ENCODE assay signal across 20 cellular contexts in genomic region chr9:36456480-36457115, GRCh38. TPM values are rescaled to one million over a fixed set of nuclear protein-coding genes. Genes with fewer than 3 reads are reported as not detected.
A peak's percentile ranks its signal among the peaks of the same experiment; 100 is the strongest.
DNase-seq lines count a peak whose midpoint lies in the region; ATAC-seq, FAIRE-seq and TF ChIP-seq lines count a peak whose summit lies in the region.
"Had no signal": no experiment of that assay in that cellular context is flagged by ENCODE, and none has a peak within 500 bp of the region (broad histone marks: within the 10 kb centered on the region; RNA-seq: fewer than 3 reads in every experiment).

No MANE protein-coding gene starts in this region.

- H3K4me1 Mint-ChIP-seq in CD4-positive, alpha-beta T cell (ENCODE audit: low read depth): peaks cover 55% of the 10 kb centered on the region
- H3K4me1 Mint-ChIP-seq in naive thymus-derived CD4-positive, alpha-beta T cell: peaks cover 34 to 80% (median 54%) of the 10 kb centered on the region in 7 donors

- H3K4me1 ChIP-seq in IMR-90 (ENCODE audit: control insufficient read depth, insufficient read depth, low read length) (no peaks in the 10 kb centered on the region; the same call in 1 of the 2 replicates), K562 (replicated peaks in 1 of 2; ENCODE audit: control insufficient read depth in 2 of 2, insufficient read depth in 2 of 2, low read length in 2 of 2) (0 out of 5 replicates have a peak, but pooled peaks cover 0 to 4% of the 10 kb centered on the region in 2 experiments)
- peaks cover 39 to 40% of the 10 kb centered on the region in 2 donors for H3K4me1 ChIP-seq in naive thymus-derived CD4-positive, alpha-beta T cell (ENCODE audit: control insufficient read depth in 2 of 2, insufficient read depth in 2 of 2, low read length in 2 of 2)

- H2BK15ac ChIP-seq in IMR-90 (ENCODE audit: low read depth, low read length): no peak overlapping the region

- H2AK9ac ChIP-seq in IMR-90 (replicated peaks; ENCODE audit: low read depth, low read length, poor library complexity): no peak overlapping the region

- no peak overlapping the region for H2AK5ac ChIP-seq in IMR-90 (ENCODE audit: low read depth, low read length)

- no CpG with 5 or more reads among the region's 1 CpG for WGBS in IMR-90 (ENCODE audit: extremely low coverage in 2 of 2, insufficient read length in 1 of 2), 2 experiments
- 67% methylated on average over 1 of the region's 1 CpG for WGBS in K562 (ENCODE audit: insufficient coverage, low coverage, missing lambda C conversion rate)

- no peak for FAIRE-seq in K562 (lab: Jason Lieb, UNC)
- FAIRE-seq: frontal cortex had no signal

- H3K27me3 Mint-ChIP-seq in CD4-positive, alpha-beta T cell: no peaks in the 10 kb centered on the region
- no peaks in the 10 kb centered on the region for H3K27me3 Mint-ChIP-seq in naive thymus-derived CD4-positive, alpha-beta T cell
- H3K27me3 Mint-ChIP-seq: brain had no signal

- intact Hi-C loops in CD4-positive, alpha-beta T cell (cut with DNase I, micrococcal nuclease): loop anchor here in 1 of 2 experiments (5.0 kb wide), 1 partner anchor 51 kb away; no protein-coding TSS in a partner anchor
- intact Hi-C loops in IMR-90 (cut with micrococcal nuclease): no loop called here
- intact Hi-C loops in K562 (cut with micrococcal nuclease): no loop called here
- intact Hi-C loops in naive thymus-derived CD4-positive, alpha-beta T cell (cut with micrococcal nuclease): no loop called here

- no peak overlapping the region for H3K4me2 ChIP-seq in IMR-90 (ENCODE audit: low read depth, low read length)
- no peak overlapping the region for H3K4me2 ChIP-seq in K562 (ENCODE audit: insufficient read depth, low read length)

- H4K5ac ChIP-seq in IMR-90 (ENCODE audit: low read depth, low read length): no peak overlapping the region

- H4K8ac ChIP-seq in IMR-90 (ENCODE audit: low read depth in 2 of 2, low read length in 2 of 2): no peak overlapping the region

- no peaks in the 10 kb centered on the region for H3K9me3 ChIP-seq in CD4-positive, alpha-beta T cell (ENCODE audit: control insufficient read depth, low read length)
- no peaks in the 10 kb centered on the region for H3K9me3 ChIP-seq in IMR-90 (ENCODE audit: control insufficient read depth, insufficient read depth, low read length)
- H3K9me3 ChIP-seq in K562 (replicated peaks; ENCODE audit: control insufficient read depth, insufficient read depth, low read depth, low read length): no peaks in the 10 kb centered on the region
- no peaks in the 10 kb centered on the region for H3K9me3 ChIP-seq in naive thymus-derived CD4-positive, alpha-beta T cell (ENCODE audit: control insufficient read depth in 2 of 3, low read length in 3 of 3)
- no peaks in the 10 kb centered on the region for H3K9me3 ChIP-seq in MG63
- H3K9me3 ChIP-seq: neutrophil, sigmoid colon had no signal

- CTCF ChIA-PET in CD4-positive, alpha-beta T cell (lab: Charles Lee): interaction anchor here (1.6 to 2.9 kb wide), 3 partner anchors 10 to 49 kb away, joined by 3 to 9 read pairs (median 9); no protein-coding TSS in a partner anchor
- CTCF ChIA-PET in IMR-90 (lab: Yijun Ruan, JAX): interaction anchor here (0.6 to 4.5 kb wide), 2 partner anchors 23 to 49 kb away, joined by 3 to 19 read pairs; no protein-coding TSS in a partner anchor
- CTCF ChIA-PET in K562 (lab: Yijun Ruan, JAX; ENCODE audit: low intra/inter-chr PET ratio): no interaction called here
- CTCF ChIA-PET in naive thymus-derived CD4-positive, alpha-beta T cell (lab: Charles Lee): interaction anchor here (0.6 to 2.9 kb wide), 4 partner anchors 15 to 99 kb away, joined by 3 to 20 read pairs (median 10); no protein-coding TSS in a partner anchor

- peaks cover 6% of the 10 kb centered on the region for H3K36me3 Mint-ChIP-seq in CD4-positive, alpha-beta T cell (ENCODE audit: low read depth)
- H3K36me3 Mint-ChIP-seq in naive thymus-derived CD4-positive, alpha-beta T cell: peaks cover 0 to 10% (median 0%) of the 10 kb centered on the region in 5 donors

- TF ChIP-seq EP300 in K562 (IDR thresholded peaks at IDR 0.05; ENCODE audit: low read length): no peak

- 0 out of 2 replicates have a peak, but pooled peaks cover 3% of the 10 kb centered on the region for H3K9me1 ChIP-seq in IMR-90 (ENCODE audit: insufficient read depth, low read length)
- H3K9me1 ChIP-seq in K562 (ENCODE audit: control insufficient read depth, insufficient read depth, low read length): no peaks in the 10 kb centered on the region

- H2BK5ac ChIP-seq in IMR-90 (ENCODE audit: low read depth, low read length, poor library complexity, severe bottlenecking): no peak overlapping the region

- H3K9ac ChIP-seq in IMR-90 (ENCODE audit: low read depth, low read length) (no peak overlapping the region), K562 (ENCODE audit: insufficient read depth in 1 of 2, low read depth in 2 of 2, low read length in 2 of 2) (no peak overlapping the region)

- no peak for TF ChIP-seq CTCF in CD4-positive, alpha-beta T cell (IDR thresholded peaks at IDR 0.05)
- TF ChIP-seq CTCF in IMR-90 (conservative IDR thresholded peaks at IDR 0.05; ENCODE audit: low read depth, low read length) (no peak), K562 (IDR thresholded peaks at IDR 0.05 in 2 of 3, conservative IDR thresholded peaks at IDR 0.05 in 1 of 3; ENCODE audit: insufficient read depth in 2 of 3, low read depth in 1 of 3, low read length in 3 of 3) (no peak)

- no peak overlapping the region for H3K4me3 Mint-ChIP-seq in CD4-positive, alpha-beta T cell
- peak overlapping the region in 8 of 10 donors; percentile 55 to 79 (median 64) for H3K4me3 Mint-ChIP-seq in naive thymus-derived CD4-positive, alpha-beta T cell
- H3K4me3 Mint-ChIP-seq: brain had no signal

- TF ChIP-seq POLR2A in IMR-90 (IDR thresholded peaks at IDR 0.05; ENCODE audit: low read depth, low read length) (no peak), K562 (conservative IDR thresholded peaks at IDR 0.05) (no peak)

- H3K36me3 ChIP-seq in IMR-90 (ENCODE audit: control insufficient read depth, insufficient read depth, low read length) (peaks cover 2% of the 10 kb centered on the region; the same call in 1 of the 2 replicates), K562 (ENCODE audit: control insufficient read depth, insufficient read depth, low read length) (no peaks in the 10 kb centered on the region), MG63 (peaks cover 7% of the 10 kb centered on the region)
- no peaks in the 10 kb centered on the region for H3K36me3 ChIP-seq in naive thymus-derived CD4-positive, alpha-beta T cell (ENCODE audit: control insufficient read depth in 2 of 3, insufficient read depth in 3 of 3, low read length in 3 of 3)
- H3K36me3 ChIP-seq: neutrophil, sigmoid colon had no signal

- H3K79me2 ChIP-seq in K562 (ENCODE audit: control insufficient read depth, insufficient read depth, low read length): no peaks in the 10 kb centered on the region

- no peak overlapping the region for H3K4ac ChIP-seq in IMR-90 (ENCODE audit: low read depth, low read length)

- BruUV-seq in IMR-90 (replicated peaks; lab: Mats Ljungman, UMichigan): no TSS peak
- BruUV-seq in K562 (replicated peaks; lab: Mats Ljungman, UMichigan): no TSS peak

- H3K4me3 ChIP-seq in IMR-90 (ENCODE audit: insufficient read depth, low read depth, low read length) (no peak overlapping the region), K562 (no peak overlapping the region), MG63 (no peak overlapping the region)
- no peak overlapping the region for H3K4me3 ChIP-seq in naive thymus-derived CD4-positive, alpha-beta T cell (ENCODE audit: low read length)
- H3K4me3 ChIP-seq: lung, sigmoid colon had no signal

- DNase-seq in CD4-positive, alpha-beta T cell: no peak
- DNase-seq in IMR-90: peak; percentile 31
- peak in 3 of 4 experiments; percentile 6 to 24 (median 20) for DNase-seq in K562 (ENCODE audit: extremely low read depth in 1 of 4, low spot score in 3 of 4)
- DNase-seq in naive thymus-derived CD4-positive, alpha-beta T cell: no peak
- DNase-seq in kidney tubule cell (ENCODE audit: low spot score): no peak
- no peak for DNase-seq in DMS153 (lab: John Stamatoyannopoulos, UW)
- DNase-seq in MG63: no peak
- DNase-seq: activated T-cell treated with anti-CD3 and anti-CD28 coated beads, Interleukin-2, amount 50 U/mL, for 1 hour; AML-193; KG1; NCI-H1417 treated with DMSO at 0.1 percent for 48 hours; NCI-H446; sigmoid colon; stimulated activated naive CD4-positive, alpha-beta T cell had no signal

- no peaks in the 10 kb centered on the region for H3K9me3 Mint-ChIP-seq in CD4-positive, alpha-beta T cell
- no peaks in the 10 kb centered on the region for H3K9me3 Mint-ChIP-seq in naive thymus-derived CD4-positive, alpha-beta T cell
- H3K9me3 Mint-ChIP-seq: brain had no signal

- no peak for ATAC-seq in CD4-positive, alpha-beta T cell (ENCODE audit: poor library complexity)
- ATAC-seq in IMR-90 (ENCODE audit: low read depth) (peak; percentile 60), K562 (no peak), HG03139 (IDR thresholded peaks at IDR 0.05; ENCODE audit: unreplicated experiment) (no peak)
- no peak for ATAC-seq in naive thymus-derived CD4-positive, alpha-beta T cell
- ATAC-seq: activated CD4-positive, CD25-positive, alpha-beta regulatory T cell treated with anti-CD3 and anti-CD28 coated beads, Interleukin-2, amount 50 U/mL, for 24 hours had no signal

- H3K14ac ChIP-seq in IMR-90 (replicated peaks; ENCODE audit: low read depth, low read length): no peak overlapping the region

- no peak overlapping the region for H3K56ac ChIP-seq in IMR-90 (ENCODE audit: extremely low read depth, insufficient read depth, low read length)

- no peak overlapping the region for H3K23ac ChIP-seq in IMR-90 (ENCODE audit: low read depth, low read length)

- no peak overlapping the region for H2BK120ac ChIP-seq in IMR-90 (ENCODE audit: low read depth, low read length)

- H4K20me1 ChIP-seq in IMR-90 (ENCODE audit: insufficient read depth, low read length) (peaks cover 10% of the 10 kb centered on the region), K562 (replicated peaks; ENCODE audit: control insufficient read depth, insufficient read depth, low read length) (no peaks in the 10 kb centered on the region)

- peak overlapping the region; percentile 89 for H3K27ac Mint-ChIP-seq in CD4-positive, alpha-beta T cell
- H3K27ac Mint-ChIP-seq in naive thymus-derived CD4-positive, alpha-beta T cell: peak overlapping the region; percentile 41 to 94 (median 87)

- no peak overlapping the region for H3K27ac ChIP-seq in CD4-positive, alpha-beta T cell (ENCODE audit: low read depth, low read length)
- no peak overlapping the region for H3K27ac ChIP-seq in IMR-90 (ENCODE audit: insufficient read depth, low read length)
- H3K27ac ChIP-seq in K562 (ENCODE audit: extremely low read depth, low read depth, low read length): no peak overlapping the region
- peak overlapping the region; percentile 47 for H3K27ac ChIP-seq in naive thymus-derived CD4-positive, alpha-beta T cell (ENCODE audit: low read depth, low read length)
- H3K27ac ChIP-seq: neutrophil, sigmoid colon had no signal

- in situ Hi-C loops in IMR-90 (cut with MboI; ENCODE audit: low sequenced_read_pairs): no loop called here
- in situ Hi-C loops in K562 (cut with MboI): no loop called here

- H3K18ac ChIP-seq in IMR-90 (ENCODE audit: low read depth, low read length): no peak overlapping the region

- POLR2A ChIA-PET in CD4-positive, alpha-beta T cell (lab: Charles Lee): interaction anchor here (0.8 to 2.4 kb wide), 5 partner anchors 9 to 56 kb away, joined by 3 to 9 read pairs (median 4); partner anchors contain the start of gene RNF38
- POLR2A ChIA-PET in IMR-90 (lab: Charles Lee; ENCODE audit: unreplicated experiment): no interaction called here
- POLR2A ChIA-PET in K562 (lab: Yijun Ruan, JAX): interaction anchor here (0.7 to 1.2 kb wide), 2 partner anchors 30 to 71 kb away, joined by 3 read pairs; no protein-coding TSS in a partner anchor
- POLR2A ChIA-PET in naive thymus-derived CD4-positive, alpha-beta T cell (lab: Charles Lee): interaction anchor here (0.7 to 7.3 kb wide), 4 partner anchors 9 to 30 kb away, joined by 4 to 62 read pairs (median 4); no protein-coding TSS in a partner anchor

- H3K27me3 ChIP-seq in CD4-positive, alpha-beta T cell (ENCODE audit: control insufficient read depth, insufficient read depth, low read length): no peaks in the 10 kb centered on the region
- H3K27me3 ChIP-seq in IMR-90 (ENCODE audit: control insufficient read depth, insufficient read depth, low read length) (no peaks in the 10 kb centered on the region), K562 (ENCODE audit: control insufficient read depth in 2 of 2, insufficient read depth in 2 of 2, low read length in 2 of 2) (no peaks in the 10 kb centered on the region), MG63 (no peaks in the 10 kb centered on the region)
- H3K27me3 ChIP-seq in naive thymus-derived CD4-positive, alpha-beta T cell (ENCODE audit: control insufficient read depth in 2 of 2, insufficient read depth in 2 of 2, low read length in 2 of 2): no peaks in the 10 kb centered on the region
- H3K27me3 ChIP-seq: neutrophil, sigmoid colon had no signal

- H3K79me1 ChIP-seq in IMR-90 (ENCODE audit: low read depth in 1 of 2, low read length in 2 of 2): peaks cover 14 to 32% of the 10 kb centered on the region in 2 experiments; a peak in 3 of 4 replicates

- H2BK20ac ChIP-seq in IMR-90 (ENCODE audit: low read depth, low read length): no peak overlapping the region

- TF ChIP-seq RAD21 in IMR-90 (IDR thresholded peaks at IDR 0.05; ENCODE audit: low read length): no peak
- TF ChIP-seq RAD21 in K562 (CRISPR knock-in tag; conservative IDR thresholded peaks at IDR 0.05 in 1 of 2, IDR thresholded peaks at IDR 0.05 in 1 of 2): no peak

- no peak overlapping the region for H4K91ac ChIP-seq in IMR-90 (ENCODE audit: insufficient read depth, low read depth, low read length)

- H2AFZ ChIP-seq in IMR-90 (replicated peaks; ENCODE audit: low read length, poor library complexity): no peak overlapping the region
- no peak overlapping the region for H2AFZ ChIP-seq in K562 (ENCODE audit: low read depth, low read length)

- dilution Hi-C loops in IMR-90 (cut with HindIII; ENCODE audit: low sequenced_read_pairs, unreplicated experiment): no loop called here

RNA-seq across cellular contexts. Expression of gene RNF38, which starts 56.5 kb away (rescaled TPM):
- total RNA-seq in CD4-positive, alpha-beta T cell: 100 to 1,000 TPM in 1 of 2 experiments, 10 to 100 TPM in 1; 88.1 to 104 TPM
- total RNA-seq in IMR-90 (2012; rRNA removed) (8.8 and 11.9 TPM in 2 replicates), K562 (2014; rRNA removed) (2.9 and 3.1 TPM in 2 replicates), K562 (2014; rRNA removed; fragmentation: Illumina TruSeq; extraction: Trizol) (5.4 and 6.4 TPM in 2 replicates), K562 (2015; rRNA removed; fragmentation: Illumina TruSeq; extraction: Trizol) (4.5 and 4.9 TPM in 2 replicates), K562 (2021) (8.9 and 9.8 TPM in 2 replicates)
- polyA plus RNA-seq in IMR-90 (2012; rRNA removed) (11.2 and 13.9 TPM in 2 replicates), K562 (2011; rRNA removed) (8.5 and 10.4 TPM in 2 replicates), K562 (2014; fragmentation: Illumina TruSeq; extraction: Trizol) (6.7 TPM in 2 replicates), K562 (2014; fragmentation: Nextera tagmentation; extraction: Ambion mirVana) (1 to 10 TPM; 1.6 to 2.7 TPM), K562 (2014; rRNA removed) (3.4 and 4.7 TPM in 2 replicates)
- polyA plus RNA-seq in IMR-90 (2012; cell fraction: cytosol; rRNA removed): 2.2 and 6.6 TPM in 2 replicates
- polyA plus RNA-seq in IMR-90 (2012; cell fraction: nucleus; rRNA removed; ENCODE audit: low replicate concordance): 7.7 and 15.6 TPM in 2 replicates
- 17.6 and 18.1 TPM in 2 replicates for total RNA-seq in K562 (2011; cell fraction: chromatin; rRNA removed; ENCODE audit: low replicate concordance)
- total RNA-seq in K562 (2011; cell fraction: nucleolus; rRNA removed): 4.7 and 6.3 TPM in 2 replicates
- total RNA-seq in K562 (2011; cell fraction: nucleoplasm; rRNA removed): 13.0 and 20.2 TPM in 2 replicates
- polyA plus RNA-seq in K562 (2011; cell fraction: cytosol; rRNA removed): 9.3 and 10.5 TPM in 2 replicates
- polyA plus RNA-seq in K562 (2011; cell fraction: nucleus; rRNA removed): 12.8 and 16.8 TPM in 2 replicates
- polyA plus RNA-seq in K562 (2012): 3.9 TPM in 2 replicates
- polyA minus RNA-seq in K562 (2011; rRNA and poly(A)+ RNA removed): 18.1 and 18.3 TPM in 2 replicates
- 6.6 and 7.7 TPM in 2 replicates for polyA minus RNA-seq in K562 (2011; cell fraction: cytosol; rRNA and poly(A)+ RNA removed)
- 6.1 and 9.7 TPM in 2 replicates for polyA minus RNA-seq in K562 (2011; cell fraction: nucleus; rRNA and poly(A)+ RNA removed)
- 10 to 100 TPM; 39.2 to 88.2 (median 72.9) TPM for total RNA-seq in naive thymus-derived CD4-positive, alpha-beta T cell
- polyA plus RNA-seq in naive thymus-derived CD4-positive, alpha-beta T cell: 10 to 100 TPM; 16.8 to 25.2 TPM
- 11.0 and 13.3 TPM in 2 replicates for total RNA-seq in MG63 (2014; rRNA removed; shearing (Covaris generic); ENCODE audit: low replicate concordance)

Comparison
In these comparisons a context has a peak if more than half of its experiments do, and no peak if none do; other contexts are left out.
1. DNase-seq: peak in IMR-90 (single experiment) and K562 (3 of 4); none in CD4-positive, alpha-beta T cell (0 of 10), naive thymus-derived CD4-positive, alpha-beta T cell (0 of 9), kidney tubule cell (single experiment), DMS153 (single experiment) and MG63 (single experiment).